ENCODE assay signal across 15 cellular contexts in genomic region chr17:82305727-82306300, GRCh38. TPM values are rescaled to one million over a fixed set of nuclear protein-coding genes. Genes with fewer than 3 reads are reported as not detected.
DNase-seq lines count a peak whose midpoint lies in the region; ATAC-seq and TF ChIP-seq lines count a peak whose summit lies in the region.
"Had no signal": no experiment of that assay in that cellular context is flagged by ENCODE, and none has a peak within 500 bp of the region (broad histone marks: within the 10 kb centered on the region; RNA-seq: fewer than 3 reads in every experiment).

No MANE protein-coding gene starts in this region.

- peak overlapping the region; percentile 43 for H3K4me3 Mint-ChIP-seq in activated naive CD8-positive, alpha-beta T cell treated with anti-CD3 and anti-CD28 coated beads, Interleukin-2, amount 10 ng/mL, durations not matched to agents 7 days and 5 days
- no peak overlapping the region for H3K4me3 Mint-ChIP-seq in progenitor cell of endocrine pancreas (ENCODE audit: low read depth)

- no peaks in the 10 kb centered on the region for H3K9me3 ChIP-seq in DND-41 (ENCODE audit: insufficient read depth, low read length, severe bottlenecking)

- no peaks in the 10 kb centered on the region for H3K9me3 Mint-ChIP-seq in activated naive CD8-positive, alpha-beta T cell treated with anti-CD3 and anti-CD28 coated beads, Interleukin-2, amount 10 ng/mL, durations not matched to agents 7 days and 5 days
- H3K9me3 Mint-ChIP-seq in progenitor cell of endocrine pancreas (ENCODE audit: low read depth), result no peaks in the 10 kb centered on the region

- peaks cover 44% of the 10 kb centered on the region for H3K4me1 Mint-ChIP-seq in activated naive CD8-positive, alpha-beta T cell treated with anti-CD3 and anti-CD28 coated beads, Interleukin-2, amount 10 ng/mL, durations not matched to agents 7 days and 5 days
- H3K4me1 Mint-ChIP-seq in progenitor cell of endocrine pancreas (ENCODE audit: low read depth), result peaks cover 12% of the 10 kb centered on the region

- H3K27me3 ChIP-seq in DND-41 (ENCODE audit: insufficient read depth, low read length, poor library complexity), result no peaks in the 10 kb centered on the region

- peak overlapping the region; percentile 72 for H3K27ac Mint-ChIP-seq in activated naive CD8-positive, alpha-beta T cell treated with anti-CD3 and anti-CD28 coated beads, Interleukin-2, amount 10 ng/mL, durations not matched to agents 7 days and 5 days
- H3K27ac Mint-ChIP-seq in progenitor cell of endocrine pancreas, result peak overlapping the region; percentile 24

- H3K79me2 ChIP-seq in DND-41 (ENCODE audit: insufficient read depth, low read length), result no peaks in the 10 kb centered on the region

- H3K4me3 ChIP-seq in DND-41 (ENCODE audit: low read depth in 1 of 2, low read length in 2 of 2), result no peak overlapping the region

- no peaks in the 10 kb centered on the region for H4K20me1 ChIP-seq in DND-41 (ENCODE audit: insufficient read depth, low read length)

- peaks cover 65% of the 10 kb centered on the region for H3K4me1 ChIP-seq in DND-41 (ENCODE audit: insufficient read depth, low read length)

- ATAC-seq in DND-41 (ENCODE audit: insufficient read depth, low read depth), result no peak
- ATAC-seq in activated naive CD8-positive, alpha-beta T cell treated with anti-CD3 and anti-CD28 coated beads, Interleukin-2, amount 10 ng/mL, durations not matched to agents 7 days and 5 days (ENCODE audit: low read depth), result no peak

- no peaks in the 10 kb centered on the region for H3K36me3 ChIP-seq in DND-41 (ENCODE audit: insufficient read depth, low read length)

- POLR2A ChIA-PET in RWPE1 (lab: Yijun Ruan, JAX; ENCODE audit: low non-redundant PET), result interaction anchor here (0.5 kb wide), 1 partner anchor 10 kb away, joined by 3 read pairs; no protein-coding TSS in a partner anchor
- POLR2A ChIA-PET in activated naive CD8-positive, alpha-beta T cell treated with anti-CD3 and anti-CD28 coated beads, Interleukin-2, amount 10 ng/mL, durations not matched to agents 7 days and 5 days (lab: Charles Lee), result interaction anchor here (1.0 to 1.3 kb wide), 3 partner anchors 8 to 12 kb away, joined by 3 to 6 read pairs (median 3); partner anchors contain the start of gene CD7

- CTCF ChIA-PET in RWPE1 (lab: Yijun Ruan, JAX), result no interaction called here

- no peak overlapping the region for H3K4me2 ChIP-seq in DND-41 (ENCODE audit: insufficient read depth, low read length)

- DNase-seq in DND-41 (peak; percentile 62), RWPE1 (ENCODE audit: low spot score) (no peak), progenitor cell of endocrine pancreas (ENCODE audit: low spot score, unreplicated experiment) (no peak), HuH-7 (ENCODE audit: low spot score) (no peak), SKM-1 treated with dmso at 0.1 percent for 144 hours (lab: John Stamatoyannopoulos, UW; ENCODE audit: unreplicated experiment) (no peak), dermis blood vessel endothelial cell (no peak)
- DNase-seq in activated naive CD8-positive, alpha-beta T cell treated with anti-CD3 and anti-CD28 coated beads, Interleukin-2, amount 10 ng/mL, durations not matched to agents 7 days and 5 days, result peak; percentile 43
- DNase-seq: anterior cingulate cortex; CD4-positive, CD25-positive, alpha-beta regulatory T cell; Kasumi-1; NCI-H1694 treated with DMSO at 0.1 percent for 48 hours; NCI-H446 treated with DMSO at 0.1 percent for 48 hours; nucleus accumbens; SHP77 had no signal

- TF ChIP-seq CTCF in DND-41 (IDR thresholded peaks at IDR 0.05; ENCODE audit: borderline replicate concordance, extremely low read depth, low read length, poor library complexity, severe bottlenecking) (no peak), RWPE1 (conservative IDR thresholded peaks at IDR 0.05; ENCODE audit: low read depth) (no peak), progenitor cell of endocrine pancreas (IDR thresholded peaks at IDR 0.05; ENCODE audit: unreplicated experiment) (no peak)

- H3K9ac ChIP-seq in DND-41 (ENCODE audit: low read depth, low read length), result peak overlapping the region; percentile 10; the same call in 1 of the 2 replicates

- H3K27me3 Mint-ChIP-seq in activated naive CD8-positive, alpha-beta T cell treated with anti-CD3 and anti-CD28 coated beads, Interleukin-2, amount 10 ng/mL, durations not matched to agents 7 days and 5 days, result peaks cover 7% of the 10 kb centered on the region
- H3K27me3 Mint-ChIP-seq in progenitor cell of endocrine pancreas, result peaks cover 16% of the 10 kb centered on the region

- no peak overlapping the region for H2AFZ ChIP-seq in DND-41 (ENCODE audit: low read depth, low read length)

- H3K36me3 Mint-ChIP-seq in activated naive CD8-positive, alpha-beta T cell treated with anti-CD3 and anti-CD28 coated beads, Interleukin-2, amount 10 ng/mL, durations not matched to agents 7 days and 5 days, result no peaks in the 10 kb centered on the region
- no peaks in the 10 kb centered on the region for H3K36me3 Mint-ChIP-seq in progenitor cell of endocrine pancreas (ENCODE audit: insufficient read depth)
- H3K36me3 Mint-ChIP-seq: CD4-positive, CD25-positive, alpha-beta regulatory T cell had no signal

- peak overlapping the region; percentile 99 for H3K27ac ChIP-seq in DND-41 (ENCODE audit: low read length)
- peak overlapping the region; percentile 100 for H3K27ac ChIP-seq in RWPE1

RNA-seq across cellular contexts. Expression of gene CD7, which starts 11.6 kb away (rescaled TPM):
- total RNA-seq in activated naive CD8-positive, alpha-beta T cell treated with anti-CD3 and anti-CD28 coated beads, Interleukin-2, amount 10 ng/mL, durations not matched to agents 7 days and 5 days, result 100 to 1,000 TPM; 286 to 320 TPM
- total RNA-seq in progenitor cell of endocrine pancreas, result 0.31 and 0.46 TPM in 2 replicates
- not detected in 2 replicates for total RNA-seq in dermis blood vessel endothelial cell
- total RNA-seq: endothelial cell of umbilical vein had no signal

RNA-seq across cellular contexts. Expression of gene SECTM1, which starts 27.8 kb away (rescaled TPM):
- total RNA-seq in activated naive CD8-positive, alpha-beta T cell treated with anti-CD3 and anti-CD28 coated beads, Interleukin-2, amount 10 ng/mL, durations not matched to agents 7 days and 5 days, result 1 to 10 TPM in 1 of 2 experiments, under 1 TPM in 1; 0.86 to 1.0 TPM
- not detected in 2 replicates for total RNA-seq in progenitor cell of endocrine pancreas
- 3.6 and 7.5 TPM in 2 replicates for total RNA-seq in dermis blood vessel endothelial cell

RNA-seq across cellular contexts. Expression of gene CSNK1D, which starts 32.3 kb away (rescaled TPM):
- 100 to 1,000 TPM; 135 to 140 TPM for total RNA-seq in activated naive CD8-positive, alpha-beta T cell treated with anti-CD3 and anti-CD28 coated beads, Interleukin-2, amount 10 ng/mL, durations not matched to agents 7 days and 5 days
- 224 and 227 TPM in 2 replicates for total RNA-seq in progenitor cell of endocrine pancreas
- total RNA-seq in dermis blood vessel endothelial cell, result 39.3 and 69.2 TPM in 2 replicates

RNA-seq across cellular contexts. Expression of gene TEX19, which starts 53.2 kb away (rescaled TPM):
- not detected for total RNA-seq in activated naive CD8-positive, alpha-beta T cell treated with anti-CD3 and anti-CD28 coated beads, Interleukin-2, amount 10 ng/mL, durations not matched to agents 7 days and 5 days
- total RNA-seq in progenitor cell of endocrine pancreas (0.24 TPM in 1 of 2 replicates, not detected in the other), dermis blood vessel endothelial cell (0.05 TPM in 1 of 2 replicates, not detected in the other)
- total RNA-seq: CD4-positive, CD25-positive, alpha-beta regulatory T cell; endothelial cell of umbilical vein had no signal

Comparison
In these comparisons a context has a peak if more than half of its experiments do, and no peak if none do; other contexts are left out.
1. DNase-seq: peak in DND-41 (single experiment) and activated naive CD8-positive, alpha-beta T cell treated with anti-CD3 and anti-CD28 coated beads, Interleukin-2, amount 10 ng/mL, durations not matched to agents 7 days and 5 days (single experiment); none in RWPE1 (single experiment), progenitor cell of endocrine pancreas (single experiment), HuH-7 (single experiment), SKM-1 treated with dmso at 0.1 percent for 144 hours (single experiment) and dermis blood vessel endothelial cell (single experiment).
2. RNA of gene CD7, which starts 11.6 kb away (total RNA-seq): 286 to 320 TPM in activated naive CD8-positive, alpha-beta T cell treated with anti-CD3 and anti-CD28 coated beads, Interleukin-2, amount 10 ng/mL, durations not matched to agents 7 days and 5 days; 0.31 to 0.46 TPM in progenitor cell of endocrine pancreas and not detected in dermis blood vessel endothelial cell; every median in the first group is over 100 times any median in the second.